In the genomic region with DNA sequence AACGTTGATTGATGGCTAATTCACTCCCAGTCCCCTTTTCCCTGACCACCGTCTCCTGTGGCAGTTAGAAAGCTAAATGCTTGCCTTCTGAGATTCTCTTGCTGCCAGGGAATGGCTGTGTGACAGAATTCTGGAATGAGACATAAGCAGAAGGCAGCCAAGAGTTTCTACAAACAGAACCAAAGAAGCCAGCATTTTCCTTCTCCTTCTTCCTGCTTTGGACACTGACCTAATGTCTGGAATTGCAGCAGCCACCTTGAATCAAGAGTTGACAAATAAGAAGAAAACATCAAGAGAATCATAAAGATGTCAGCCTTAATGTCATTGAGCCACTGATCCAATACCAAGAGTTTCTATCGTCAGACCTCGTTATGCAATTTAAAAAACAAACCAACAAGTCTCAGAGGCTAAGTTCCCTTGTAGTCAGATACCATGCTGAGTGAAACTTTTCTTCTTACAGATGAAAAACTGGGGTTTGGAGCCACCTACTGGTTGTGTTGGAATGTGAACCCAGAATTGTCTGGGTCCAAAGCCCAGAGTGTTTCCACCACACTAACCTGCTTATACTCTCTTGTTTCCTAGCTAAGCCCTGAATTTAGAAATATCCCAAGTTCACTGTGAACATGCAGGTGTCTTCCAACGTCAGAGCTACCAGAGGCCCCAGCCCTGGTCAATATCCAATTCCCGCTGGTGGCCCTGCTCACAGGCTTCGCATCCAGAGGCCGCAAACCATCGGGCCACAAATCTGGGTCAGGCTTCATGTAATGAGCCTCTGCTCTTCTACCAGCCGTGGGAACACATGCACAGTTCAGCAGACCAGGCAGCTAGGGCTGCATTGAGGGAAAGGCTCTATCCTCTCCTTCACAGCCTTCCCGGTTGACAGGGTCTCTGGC, we compare ENCODE assay signal across 8 cellular contexts. TPM values are rescaled to one million over a fixed set of nuclear protein-coding genes. Genes with fewer than 3 reads are reported as not detected.
DNase-seq lines count a peak whose midpoint lies in the region; ATAC-seq and TF ChIP-seq lines count a peak whose summit lies in the region.

No MANE protein-coding gene starts in this region.

- no peaks in the 10 kb centered on the region for H3K36me3 Mint-ChIP-seq in osteocyte (ENCODE audit: unreplicated experiment)

- H3K9me3 Mint-ChIP-seq in osteocyte (ENCODE audit: unreplicated experiment) = no peaks in the 10 kb centered on the region

- no peaks in the 10 kb centered on the region for H3K9me2 ChIP-seq in Karpas-422 (replicated peaks; ENCODE audit: insufficient read depth, low read length)

- H2AFZ ChIP-seq in Karpas-422 (ENCODE audit: low read length) = no peak overlapping the region

- H3K9ac ChIP-seq in Karpas-422 (ENCODE audit: low read length) = peak overlapping the region; percentile 8; the same call in 1 of the 2 replicates

- 0 out of 2 replicates have a peak, but pooled peaks cover 3% of the 10 kb centered on the region for H4K20me1 ChIP-seq in Karpas-422 (ENCODE audit: insufficient read depth, low read depth, low read length)

- H3K36me3 ChIP-seq in Karpas-422 (ENCODE audit: insufficient read depth, low read length) (no peaks in the 10 kb centered on the region), RWPE2 (ENCODE audit: low read depth) (no peaks in the 10 kb centered on the region), vagina (no peaks in the 10 kb centered on the region)

- TF ChIP-seq CTCF in C4-2B (conservative IDR thresholded peaks at IDR 0.05) (peak; percentile 87), RWPE2 (IDR thresholded peaks at IDR 0.05; ENCODE audit: poor library complexity, severe bottlenecking) (peak; percentile 83), osteocyte (IDR thresholded peaks at IDR 0.05) (peak; percentile 83), vagina (IDR thresholded peaks at IDR 0.05) (peak; percentile 62 to 82 (median 71))

- no peaks in the 10 kb centered on the region for H3K27me3 ChIP-seq in Karpas-422 (ENCODE audit: low read length)
- H3K27me3 ChIP-seq in RWPE2 (ENCODE audit: insufficient read depth, poor library complexity, severe bottlenecking) = no peaks in the 10 kb centered on the region
- no peaks in the 10 kb centered on the region for H3K27me3 ChIP-seq in vagina

- peaks cover 4% of the 10 kb centered on the region for H3K27me3 Mint-ChIP-seq in osteocyte (ENCODE audit: unreplicated experiment)

- no peak overlapping the region for H3K4me3 ChIP-seq in Karpas-422 (ENCODE audit: low read length)
- H3K4me3 ChIP-seq in RWPE2 (ENCODE audit: severe bottlenecking) = no peak overlapping the region
- no peak overlapping the region for H3K4me3 ChIP-seq in vagina

- ATAC-seq in GM19395 (IDR thresholded peaks at IDR 0.05; ENCODE audit: unreplicated experiment) (peak; percentile 69), RWPE2 (ENCODE audit: low read depth) (peak; percentile 59; the same call in 2 of the 3 replicates)

- H3K9me3 ChIP-seq in Karpas-422 (ENCODE audit: low read length) (no peaks in the 10 kb centered on the region), RWPE2 (ENCODE audit: severe bottlenecking) (no peaks in the 10 kb centered on the region), vagina (no peaks in the 10 kb centered on the region)

- no peak overlapping the region for H3K27ac Mint-ChIP-seq in osteocyte (ENCODE audit: unreplicated experiment)

- peak overlapping the region; percentile 12 for H3K4me2 ChIP-seq in Karpas-422 (ENCODE audit: low read depth, low read length, poor library complexity, severe bottlenecking)

- intact Hi-C loops in vagina (cut with DNase I) = no loop called here

- DNase-seq in Karpas-422 = peak; percentile 95
- no peak for DNase-seq in RWPE2 (ENCODE audit: low spot score)
- DNase-seq in activated naive CD4-positive, alpha-beta T cell treated with Interleukin-2 at 50 U/mL for 16 hours = peak; percentile 59
- DNase-seq in germinal center (ENCODE audit: low spot score) = peak; percentile 67
- no peak for DNase-seq in osteocyte (ENCODE audit: extremely low spot score, unreplicated experiment)
- no peak for DNase-seq in vagina (ENCODE audit: extremely low spot score in 2 of 2)

- TF ChIP-seq POLR2A in vagina (IDR thresholded peaks at IDR 0.05) = no peak

- no peak overlapping the region for H3K4me3 Mint-ChIP-seq in osteocyte (ENCODE audit: unreplicated experiment)

- peaks cover 4% of the 10 kb centered on the region for H3K4me1 Mint-ChIP-seq in osteocyte (ENCODE audit: unreplicated experiment)

- H3K27ac ChIP-seq in C4-2B = no peak overlapping the region
- no peak overlapping the region for H3K27ac ChIP-seq in Karpas-422 (ENCODE audit: low read length)
- H3K27ac ChIP-seq in RWPE2 (ENCODE audit: poor library complexity, severe bottlenecking) = no peak overlapping the region
- peak overlapping the region; percentile 6 for H3K27ac ChIP-seq in vagina

- H3K4me1 ChIP-seq in Karpas-422 (ENCODE audit: low read length) (peaks cover 32% of the 10 kb centered on the region), RWPE2 (ENCODE audit: insufficient read depth, poor library complexity, severe bottlenecking) (peaks cover 12% of the 10 kb centered on the region), vagina (no peaks in the 10 kb centered on the region)

- no peaks in the 10 kb centered on the region for H3K79me2 ChIP-seq in Karpas-422 (ENCODE audit: low read length)

RNA-seq across cellular contexts. Expression of gene MCF2L2, which starts 42.5 kb away (rescaled TPM):
- total RNA-seq in Karpas-422 (2014; rRNA removed; shearing (Covaris generic); ENCODE audit: low replicate concordance) = 11.3 and 12.2 TPM in 2 replicates
- 1.7 and 2.4 TPM in 2 replicates for total RNA-seq in osteocyte
- total RNA-seq in vagina = 2.0 TPM

Comparison
In these comparisons a context has a peak if more than half of its experiments do, and no peak if none do; other contexts are left out.
1. DNase-seq: peak in Karpas-422 (single experiment), activated naive CD4-positive, alpha-beta T cell treated with Interleukin-2 at 50 U/mL for 16 hours (single experiment) and germinal center (single experiment); none in RWPE2 (single experiment), osteocyte (single experiment) and vagina (0 of 2).
2. Peak in every context shown above with its lines, with median percentiles within 50 percentile points of each other: CTCF ChIP-seq.